In the genomic region with DNA sequence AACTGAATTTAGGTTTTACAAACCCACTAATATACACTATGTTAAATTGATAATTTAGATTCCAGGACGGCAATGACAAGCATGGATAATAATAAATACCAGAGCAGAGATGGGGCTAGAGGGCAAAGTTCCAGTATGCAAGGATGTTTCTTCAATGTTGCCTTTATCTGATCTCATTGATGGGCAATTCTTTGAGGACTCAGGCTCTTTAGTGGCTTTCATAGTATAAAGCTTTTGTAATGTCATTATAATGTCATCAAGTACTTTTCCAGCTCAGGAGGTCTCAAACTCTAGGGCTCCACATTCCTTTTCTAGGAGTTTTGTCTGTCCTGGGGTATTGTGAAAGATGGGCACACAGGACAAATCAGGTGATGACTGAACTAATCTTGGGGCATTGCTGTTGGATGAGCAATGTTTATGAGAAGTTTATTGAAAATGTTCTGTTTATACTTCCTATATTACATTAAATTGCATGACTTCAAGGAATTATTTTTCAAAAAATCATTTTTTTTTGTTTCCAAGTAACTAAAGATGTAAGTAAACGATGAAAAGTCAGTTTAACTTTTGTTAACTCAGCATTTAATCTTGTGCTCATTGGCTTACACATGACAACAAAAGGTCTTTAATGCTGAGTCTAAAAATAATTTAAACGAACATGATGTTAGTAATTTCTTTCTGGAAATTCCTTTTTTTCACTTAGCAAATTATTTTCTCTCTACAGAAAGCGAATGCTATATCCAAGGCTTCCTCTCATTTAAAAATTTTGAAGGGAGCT, we compare ENCODE assay signal across 3 cellular contexts.
TF ChIP-seq lines count a peak whose summit lies in the region.

No MANE protein-coding gene starts in this region.

TF ChIP-seq in A549, 52 proteins besides CTCF, POLR2A, EP300 and RAD21:
- TF ChIP-seq MAFK (IDR thresholded peaks at IDR 0.05; ENCODE audit: partially characterized antibody) (peak; percentile 83), RCOR1 (IDR thresholded peaks at IDR 0.05; ENCODE audit: low read depth, low read length) (no peak)
- TF ChIP-seq, protein P1, sequence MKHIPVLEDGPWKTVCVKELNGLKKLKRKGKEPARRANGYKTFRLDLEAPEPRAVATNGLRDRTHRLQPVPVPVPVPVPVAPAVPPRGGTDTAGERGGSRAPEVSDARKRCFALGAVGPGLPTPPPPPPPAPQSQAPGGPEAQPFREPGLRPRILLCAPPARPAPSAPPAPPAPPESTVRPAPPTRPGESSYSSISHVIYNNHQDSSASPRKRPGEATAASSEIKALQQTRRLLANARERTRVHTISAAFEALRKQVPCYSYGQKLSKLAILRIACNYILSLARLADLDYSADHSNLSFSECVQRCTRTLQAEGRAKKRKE (CRISPR knock-in tag; IDR thresholded peaks at IDR 0.05; ENCODE audit: low read depth) = no peak
- TF ChIP-seq, protein P2, sequence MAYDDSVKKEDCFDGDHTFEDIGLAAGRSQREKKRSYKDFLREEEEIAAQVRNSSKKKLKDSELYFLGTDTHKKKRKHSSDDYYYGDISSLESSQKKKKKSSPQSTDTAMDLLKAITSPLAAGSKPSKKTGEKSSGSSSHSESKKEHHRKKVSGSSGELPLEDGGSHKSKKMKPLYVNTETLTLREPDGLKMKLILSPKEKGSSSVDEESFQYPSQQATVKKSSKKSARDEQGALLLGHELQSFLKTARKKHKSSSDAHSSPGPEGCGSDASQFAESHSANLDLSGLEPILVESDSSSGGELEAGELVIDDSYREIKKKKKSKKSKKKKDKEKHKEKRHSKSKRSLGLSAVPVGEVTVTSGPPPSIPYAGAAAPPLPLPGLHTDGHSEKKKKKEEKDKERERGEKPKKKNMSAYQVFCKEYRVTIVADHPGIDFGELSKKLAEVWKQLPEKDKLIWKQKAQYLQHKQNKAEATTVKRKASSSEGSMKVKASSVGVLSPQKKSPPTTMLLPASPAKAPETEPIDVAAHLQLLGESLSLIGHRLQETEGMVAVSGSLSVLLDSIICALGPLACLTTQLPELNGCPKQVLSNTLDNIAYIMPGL (CRISPR knock-in tag; IDR thresholded peaks at IDR 0.05; ENCODE audit: borderline replicate concordance) = no peak
TF ChIP-seq in A549: peak in this region for 1.

TF ChIP-seq in GM23338, 12 proteins besides CTCF, POLR2A, EP300 and RAD21 (continued from another document):
- peak; percentile 80 for TF ChIP-seq NANOG (IDR thresholded peaks at IDR 0.05; ENCODE audit: borderline replicate concordance)
TF ChIP-seq in GM23338: peak in this region for 1.

TF ChIP-seq in H1, 55 proteins besides CTCF, POLR2A, EP300 and RAD21:
- TF ChIP-seq MAFK (IDR thresholded peaks at IDR 0.05; ENCODE audit: low read depth, low read length) (peak; percentile 32; the same call in 1 of the 2 replicates), TBP (IDR thresholded peaks at IDR 0.05; ENCODE audit: low read depth, low read length) (no peak), NANOG (IDR thresholded peaks at IDR 0.05; ENCODE audit: insufficient read depth, low read depth, low read length, poor library complexity, severe bottlenecking) (peak; percentile 52)
- TF ChIP-seq, protein P3, sequence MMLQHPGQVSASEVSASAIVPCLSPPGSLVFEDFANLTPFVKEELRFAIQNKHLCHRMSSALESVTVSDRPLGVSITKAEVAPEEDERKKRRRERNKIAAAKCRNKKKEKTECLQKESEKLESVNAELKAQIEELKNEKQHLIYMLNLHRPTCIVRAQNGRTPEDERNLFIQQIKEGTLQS (IDR thresholded peaks at IDR 0.05; ENCODE audit: insufficient read depth, low read depth, low read length) = no peak
